Comparison of ENCODE assay signal across 23 cellular contexts in the genomic region with DNA sequence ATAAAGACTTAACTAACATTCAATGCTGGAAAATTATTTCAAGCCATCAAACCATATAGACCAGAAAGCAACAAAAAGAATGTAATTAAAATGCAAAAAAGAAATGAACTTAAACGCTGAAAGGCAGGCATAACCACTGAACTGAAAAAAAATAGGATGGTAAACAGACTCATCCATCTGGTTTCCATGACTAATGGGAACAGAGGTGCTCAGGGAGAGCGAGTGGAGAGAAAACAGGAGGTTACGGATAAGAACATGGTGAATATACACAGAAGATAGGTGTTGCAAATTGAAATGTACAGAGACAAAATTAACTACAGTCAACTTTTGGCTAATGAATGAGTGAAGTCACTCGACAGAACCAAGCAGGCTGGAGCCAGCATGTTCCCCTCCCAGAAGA. TPM values are rescaled to one million over a fixed set of nuclear protein-coding genes. Genes with fewer than 3 reads are reported as not detected.
DNase-seq lines count a peak whose midpoint lies in the region; ATAC-seq and TF ChIP-seq lines count a peak whose summit lies in the region.
"Had no signal": no experiment of that assay in that cellular context is flagged by ENCODE, and none has a peak within 500 bp of the region (broad histone marks: within the 10 kb centered on the region; RNA-seq: fewer than 3 reads in every experiment).

No MANE protein-coding gene starts in this region.

- no peaks in the 10 kb centered on the region for H3K36me3 Mint-ChIP-seq in natural killer cell
- H3K36me3 Mint-ChIP-seq in natural killer cell treated with Interleukin-12 subunit alpha and Interleukin-12 subunit beta and Interleukin-15 and Interleukin-18, amount 100 ng/mL, for 72 hours = no peaks in the 10 kb centered on the region
- peaks cover 7% of the 10 kb centered on the region for H3K36me3 Mint-ChIP-seq in stimulated activated effector memory CD8-positive, alpha-beta T cell treated with anti-CD3 and anti-CD28 coated beads, Interleukin-12 subunit alpha, Interleukin-12 subunit beta, amount 100 ng/mL, for 72 hours

- intact Hi-C loops in natural killer cell (cut with micrococcal nuclease) = no loop called here
- intact Hi-C loops in PC-3 (cut with micrococcal nuclease) = no loop called here
- intact Hi-C loops in A673 (cut with micrococcal nuclease; ENCODE audit: unreplicated experiment) = no loop called here

- H3K27me3 Mint-ChIP-seq in natural killer cell (ENCODE audit: low read depth in 2 of 2) = no peaks in the 10 kb centered on the region
- H3K27me3 Mint-ChIP-seq in natural killer cell treated with Interleukin-12 subunit alpha and Interleukin-12 subunit beta and Interleukin-15 and Interleukin-18, amount 100 ng/mL, for 72 hours = no peaks in the 10 kb centered on the region
- H3K27me3 Mint-ChIP-seq: stimulated activated naive CD8-positive, alpha-beta T cell treated with anti-CD3 and anti-CD28 coated beads, Interleukin-15, Interleukin-2, amounts not matched to agents 100 ng/mL and 50 ng/mL, for 24 hours had no signal

- peaks cover 6% of the 10 kb centered on the region; the same call in 1 of the 2 replicates for H3K79me2 ChIP-seq in PC-3 (ENCODE audit: low read length)

- no peak overlapping the region for H3K4me3 Mint-ChIP-seq in natural killer cell
- no peak overlapping the region for H3K4me3 Mint-ChIP-seq in natural killer cell treated with Interleukin-12 subunit alpha and Interleukin-12 subunit beta and Interleukin-15 and Interleukin-18, amount 100 ng/mL, for 72 hours
- no peak overlapping the region for H3K4me3 Mint-ChIP-seq in stimulated activated effector memory CD8-positive, alpha-beta T cell treated with anti-CD3 and anti-CD28 coated beads, Interleukin-12 subunit alpha, Interleukin-12 subunit beta, amount 100 ng/mL, for 72 hours
- H3K4me3 Mint-ChIP-seq: stimulated activated naive CD8-positive, alpha-beta T cell treated with anti-CD3 and anti-CD28 coated beads, Interleukin-15, Interleukin-2, amounts not matched to agents 100 ng/mL and 50 ng/mL, for 24 hours had no signal

- no peaks in the 10 kb centered on the region for H3K9me3 Mint-ChIP-seq in natural killer cell
- H3K9me3 Mint-ChIP-seq in natural killer cell treated with Interleukin-12 subunit alpha and Interleukin-12 subunit beta and Interleukin-15 and Interleukin-18, amount 100 ng/mL, for 72 hours = no peaks in the 10 kb centered on the region
- H3K9me3 Mint-ChIP-seq in stimulated activated effector memory CD8-positive, alpha-beta T cell treated with anti-CD3 and anti-CD28 coated beads, Interleukin-12 subunit alpha, Interleukin-12 subunit beta, amount 100 ng/mL, for 72 hours = no peaks in the 10 kb centered on the region
- H3K9me3 Mint-ChIP-seq: activated T-helper 2 cell treated with anti-CD3 and anti-CD28 coated beads, Interferon-gamma antibody, Interleukin-2, Interleukin-4, amounts not matched to agents 10 μg/mL and 5 μg/mL and 100 μg/mL, durations not matched to agents 14 hours and 24 hours and 36 hours; stimulated activated naive CD8-positive, alpha-beta T cell treated with anti-CD3 and anti-CD28 coated beads, Interleukin-15, Interleukin-2, amounts not matched to agents 100 ng/mL and 50 ng/mL, for 24 hours had no signal

- no peaks in the 10 kb centered on the region for H3F3A ChIP-seq in PC-3 (ENCODE audit: low read length, unreplicated experiment)

- H3K9me3 ChIP-seq in PC-3 (ENCODE audit: low read length) = no peaks in the 10 kb centered on the region
- no peaks in the 10 kb centered on the region for H3K9me3 ChIP-seq in A673 (ENCODE audit: low read depth, low read length, poor library complexity, severe bottlenecking)
- H3K9me3 ChIP-seq: left lung, Peyer's patch had no signal

- POLR2A ChIA-PET in PC-3 (lab: Charles Lee; ENCODE audit: unreplicated experiment) = no interaction called here
- POLR2A ChIA-PET in A673 (lab: Charles Lee; ENCODE audit: low non-redundant PET) = no interaction called here

- H3K36me3 ChIP-seq in PC-3 (ENCODE audit: low read depth, low read length) = no peaks in the 10 kb centered on the region
- no peaks in the 10 kb centered on the region for H3K36me3 ChIP-seq in A673 (ENCODE audit: insufficient read depth, low read length, poor library complexity, severe bottlenecking)
- H3K36me3 ChIP-seq: left lung, Peyer's patch had no signal

- TF ChIP-seq CTCF in natural killer cell (IDR thresholded peaks at IDR 0.05) (no peak), PC-3 (conservative IDR thresholded peaks at IDR 0.05; ENCODE audit: low read depth, low read length) (no peak), A673 (conservative IDR thresholded peaks at IDR 0.05; ENCODE audit: low read depth, low read length) (no peak)

- H3K4me2 ChIP-seq in PC-3 (ENCODE audit: low read length) = peak overlapping the region; percentile 76

- H3K4me1 Mint-ChIP-seq in natural killer cell = peaks cover 44 to 57% of the 10 kb centered on the region in 2 donors
- H3K4me1 Mint-ChIP-seq in natural killer cell treated with Interleukin-12 subunit alpha and Interleukin-12 subunit beta and Interleukin-15 and Interleukin-18, amount 100 ng/mL, for 72 hours (ENCODE audit: low read depth in 2 of 2) = peaks cover 22 to 27% of the 10 kb centered on the region in 2 donors
- peaks cover 49% of the 10 kb centered on the region for H3K4me1 Mint-ChIP-seq in stimulated activated effector memory CD8-positive, alpha-beta T cell treated with anti-CD3 and anti-CD28 coated beads, Interleukin-12 subunit alpha, Interleukin-12 subunit beta, amount 100 ng/mL, for 72 hours

- H3K4me3 ChIP-seq in PC-3 (ENCODE audit: low read length) = peak overlapping the region; percentile 45; the same call in 1 of the 2 replicates
- H3K4me3 ChIP-seq in A673 (ENCODE audit: low read depth, low read length, poor library complexity, severe bottlenecking) = no peak overlapping the region
- H3K4me3 ChIP-seq: left lung, Peyer's patch, SK-N-MC had no signal

- no TSS peak for BruUV-seq in PC-3 (replicated peaks; lab: Mats Ljungman, UMichigan)
- no TSS peak for BruUV-seq in A673 (replicated peaks; lab: Mats Ljungman, UMichigan)

- CTCF ChIA-PET in PC-3 (lab: Charles Lee) (interaction anchor here (1.2 kb wide), 1 partner anchor 36 kb away, joined by 4 read pairs; no protein-coding TSS in a partner anchor), A673 (lab: Charles Lee) (no interaction called here)

- DNase-seq in natural killer cell (no peak), PC-3 (peak; percentile 66), A673 (ENCODE audit: low spot score) (no peak)
- DNase-seq in natural killer cell treated with Interleukin-12 subunit alpha and Interleukin-12 subunit beta and Interleukin-15 and Interleukin-18, amount 100 ng/mL, for 72 hours (ENCODE audit: low spot score) = no peak
- no peak for DNase-seq in stimulated activated effector memory CD8-positive, alpha-beta T cell treated with anti-CD3 and anti-CD28 coated beads, Interleukin-12 subunit alpha, Interleukin-12 subunit beta, amount 100 ng/mL, for 72 hours (ENCODE audit: low spot score in 2 of 2)
- DNase-seq: activated CD4-positive, CD25-positive, alpha-beta regulatory T cell treated with anti-CD3 and anti-CD28 coated beads, Interleukin-2, amount 50 U/mL, for 72 hours; amniotic stem cell; effector CD4-positive, alpha-beta T cell; Kasumi-1; left lung; NCI-H1105 treated with DMSO at 0.1 percent for 48 hours; NCI-H82; nucleus accumbens; Peyer's patch; T1000 had no signal

- H3K4me1 ChIP-seq in PC-3 (ENCODE audit: insufficient read depth, low read length) (peaks cover 17% of the 10 kb centered on the region), A673 (ENCODE audit: insufficient read depth, low read length, poor library complexity, severe bottlenecking) (peaks cover 15% of the 10 kb centered on the region)
- H3K4me1 ChIP-seq: left lung, Peyer's patch had no signal

- no peak for ATAC-seq in natural killer cell
- no peak for ATAC-seq in natural killer cell treated with Interleukin-12 subunit alpha and Interleukin-12 subunit beta and Interleukin-15 and Interleukin-18, amount 100 ng/mL, for 72 hours
- ATAC-seq in PC-3 = peak; percentile 85
- peak; percentile 55 for ATAC-seq in esophagus mucosa
- no peak for ATAC-seq in stimulated activated effector memory CD8-positive, alpha-beta T cell treated with anti-CD3 and anti-CD28 coated beads, Interleukin-12 subunit alpha, Interleukin-12 subunit beta, amount 100 ng/mL, for 72 hours
- no peak for ATAC-seq in HG02884 (IDR thresholded peaks at IDR 0.05; ENCODE audit: unreplicated experiment)
- ATAC-seq in GM21619 (IDR thresholded peaks at IDR 0.05; ENCODE audit: unreplicated experiment) = no peak
- ATAC-seq: HCT116, left lung, sciatic nerve had no signal

- no peak overlapping the region for H3K9ac ChIP-seq in PC-3 (ENCODE audit: low read length)

- H2AFZ ChIP-seq in PC-3 (ENCODE audit: low read length) = peak overlapping the region; percentile 47

- H3K27me3 ChIP-seq in PC-3 (ENCODE audit: low read length) = no peaks in the 10 kb centered on the region
- no peaks in the 10 kb centered on the region for H3K27me3 ChIP-seq in A673 (replicated peaks; ENCODE audit: insufficient read depth, low read depth, low read length, poor library complexity)
- H3K27me3 ChIP-seq: left lung, Peyer's patch had no signal

- H3K27ac ChIP-seq in PC-3 (ENCODE audit: low read length) (peak overlapping the region; percentile 58), A673 (ENCODE audit: low read depth, low read length, poor library complexity, severe bottlenecking) (no peak overlapping the region)
- H3K27ac ChIP-seq: left lung, Peyer's patch, SK-N-MC had no signal

- H3K27ac Mint-ChIP-seq in natural killer cell = peak overlapping the region; percentile 5 to 19
- peak overlapping the region in 1 of 2 donors; percentile 15 for H3K27ac Mint-ChIP-seq in natural killer cell treated with Interleukin-12 subunit alpha and Interleukin-12 subunit beta and Interleukin-15 and Interleukin-18, amount 100 ng/mL, for 72 hours
- peak overlapping the region; percentile 78 for H3K27ac Mint-ChIP-seq in stimulated activated effector memory CD8-positive, alpha-beta T cell treated with anti-CD3 and anti-CD28 coated beads, Interleukin-12 subunit alpha, Interleukin-12 subunit beta, amount 100 ng/mL, for 72 hours
- H3K27ac Mint-ChIP-seq: activated T-helper 2 cell treated with anti-CD3 and anti-CD28 coated beads, Interferon-gamma antibody, Interleukin-2, Interleukin-4, amounts not matched to agents 10 μg/mL and 5 μg/mL and 100 μg/mL, durations not matched to agents 14 hours and 24 hours and 36 hours; stimulated activated naive CD8-positive, alpha-beta T cell treated with anti-CD3 and anti-CD28 coated beads, Interleukin-15, Interleukin-2, amounts not matched to agents 100 ng/mL and 50 ng/mL, for 24 hours had no signal

- no peaks in the 10 kb centered on the region for H4K20me1 ChIP-seq in PC-3 (ENCODE audit: low read length)

- no peaks in the 10 kb centered on the region for H3K9me2 ChIP-seq in PC-3 (replicated peaks; ENCODE audit: low read length)

RNA-seq across cellular contexts. Expression of a gene that starts 43.5 kb away (rescaled TPM):
- total RNA-seq in natural killer cell (10 to 100 TPM; 70.9 to 90.0 (median 76.5) TPM), PC-3 (2014; rRNA removed) (4.3 and 9.4 TPM in 2 replicates), esophagus mucosa (15.5 TPM), A673 (2021) (26.6 and 30.4 TPM in 2 replicates)
- total RNA-seq in natural killer cell treated with Interleukin-12 subunit alpha and Interleukin-12 subunit beta and Interleukin-15 and Interleukin-18, amount 100 ng/mL, for 72 hours = 10 to 100 TPM; 43.9 to 56.9 TPM

Comparison
In these comparisons a context has a peak if more than half of its experiments do, and no peak if none do; other contexts are left out.
1. ATAC-seq: peak in PC-3 (single experiment) and esophagus mucosa (single experiment); none in natural killer cell (0 of 3), natural killer cell treated with Interleukin-12 subunit alpha and Interleukin-12 subunit beta and Interleukin-15 and Interleukin-18, amount 100 ng/mL, for 72 hours (0 of 2), stimulated activated effector memory CD8-positive, alpha-beta T cell treated with anti-CD3 and anti-CD28 coated beads, Interleukin-12 subunit alpha, Interleukin-12 subunit beta, amount 100 ng/mL, for 72 hours (single experiment), HG02884 (single experiment) and GM21619 (single experiment).